11 cellular contexts compared by ENCODE assay signal in genomic region chr17:64150237-64151015, GRCh38. TPM values are rescaled to one million over a fixed set of nuclear protein-coding genes. Genes with fewer than 3 reads are reported as not detected.
DNase-seq lines count a peak whose midpoint lies in the region; ATAC-seq and TF ChIP-seq lines count a peak whose summit lies in the region.
"Had no signal": no experiment of that assay in that cellular context is flagged by ENCODE, and none has a peak within 500 bp of the region (broad histone marks: within the 10 kb centered on the region; RNA-seq: fewer than 3 reads in every experiment).

No MANE protein-coding gene starts in this region.

- H3K4me3 ChIP-seq in ACC112 (ENCODE audit: low read depth, low read length) (no peak overlapping the region), GM23248 (no peak overlapping the region), ascending aorta (no peak overlapping the region), mucosa of descending colon (no peak overlapping the region)

- peaks cover 30% of the 10 kb centered on the region for H3K4me1 Mint-ChIP-seq in type B pancreatic cell (ENCODE audit: unreplicated experiment)

- H4K20me1 ChIP-seq in GM23248 (ENCODE audit: insufficient read depth), result no peaks in the 10 kb centered on the region

- peaks cover 23% of the 10 kb centered on the region for H3K4me1 ChIP-seq in ACC112 (ENCODE audit: control insufficient read depth, insufficient read depth, low read length, unreplicated experiment)
- peaks cover 11% of the 10 kb centered on the region for H3K4me1 ChIP-seq in GM23248 (ENCODE audit: insufficient read depth)
- peaks cover 3 to 32% of the 10 kb centered on the region in 2 donors for H3K4me1 ChIP-seq in ascending aorta
- no peaks in the 10 kb centered on the region for H3K4me1 ChIP-seq in mucosa of descending colon (ENCODE audit: low read depth)

- peaks cover 57% of the 10 kb centered on the region for H3F3A ChIP-seq in GM23248 (ENCODE audit: insufficient read depth)

- WGBS in GM23248 (ENCODE audit: low coverage in 1 of 2, low lambda C conversion rate in 2 of 2, missing lambda C conversion rate in 2 of 2), 2 experiments, result 66 to 72% methylated on average over 5 of the region's 5 CpGs

- no peaks in the 10 kb centered on the region for H3K9me2 ChIP-seq in GM23248 (ENCODE audit: insufficient read depth)

- H3K27ac ChIP-seq in ACC112 (ENCODE audit: low read depth, low read length) (peak overlapping the region; percentile 24; the same call in 1 of the 2 replicates), GM23248 (peak overlapping the region; percentile 45), ascending aorta (peak overlapping the region; percentile 20 to 65)
- H3K27ac ChIP-seq: epithelial cell of prostate had no signal

- H2AFZ ChIP-seq in ACC112 (ENCODE audit: low read length, unreplicated experiment), result no peak overlapping the region
- H2AFZ ChIP-seq in GM23248, result no peak overlapping the region

- H3K9me3 ChIP-seq in GM23248 (ENCODE audit: low read depth), result no peaks in the 10 kb centered on the region
- no peaks in the 10 kb centered on the region for H3K9me3 ChIP-seq in ascending aorta
- no peaks in the 10 kb centered on the region for H3K9me3 ChIP-seq in mucosa of descending colon

- H3K27me3 ChIP-seq in ACC112 (ENCODE audit: insufficient read depth, low read length) (no peaks in the 10 kb centered on the region), GM23248 (replicated peaks; ENCODE audit: insufficient read depth) (no peaks in the 10 kb centered on the region), ascending aorta (no peaks in the 10 kb centered on the region)

- H3K27ac Mint-ChIP-seq in type B pancreatic cell, result no peak overlapping the region
- H3K27ac Mint-ChIP-seq: progenitor cell of endocrine pancreas had no signal

- intact Hi-C loops in ascending aorta (cut with DNase I) (no loop called here), mucosa of descending colon (cut with DNase I, micrococcal nuclease) (no loop called here)

- H3K79me2 ChIP-seq in ACC112 (ENCODE audit: control insufficient read depth, insufficient read depth, low read length, unreplicated experiment) (peaks cover 10% of the 10 kb centered on the region), GM23248 (ENCODE audit: insufficient read depth) (peaks cover 9% of the 10 kb centered on the region)

- no peak overlapping the region for H3K4me2 ChIP-seq in GM23248 (ENCODE audit: unreplicated experiment)

- H3K9ac ChIP-seq in GM23248, result no peak overlapping the region

- no peaks in the 10 kb centered on the region for H3K9me3 Mint-ChIP-seq in type B pancreatic cell

- no peaks in the 10 kb centered on the region for H3K27me3 Mint-ChIP-seq in type B pancreatic cell
- H3K27me3 Mint-ChIP-seq: progenitor cell of endocrine pancreas had no signal

- H3K4me3 Mint-ChIP-seq in type B pancreatic cell, result no peak overlapping the region

- ATAC-seq in mucosa of descending colon, result peak; percentile 41

- TF ChIP-seq CTCF in ascending aorta (IDR thresholded peaks at IDR 0.05) (no peak), mucosa of descending colon (IDR thresholded peaks at IDR 0.05) (no peak), type B pancreatic cell (conservative IDR thresholded peaks at IDR 0.05) (no peak)

- peaks cover 22% of the 10 kb centered on the region for H3K36me3 Mint-ChIP-seq in type B pancreatic cell

- in situ Hi-C loops in GM23248 (cut with MboI), result no loop called here

- DNase-seq in GM23248, result peak; percentile 73
- DNase-seq in ascending aorta (ENCODE audit: low spot score in 2 of 2), result peak in 1 of 2 donors; percentile 61
- DNase-seq in mucosa of descending colon, result peak in 1 of 3 donors; percentile 64
- no peak for DNase-seq in stimulated activated CD8-positive, alpha-beta memory T cell treated with anti-CD3 and anti-CD28 coated beads, Interleukin-4, amount 100 ng/mL, for 48 hours
- DNase-seq in T1000 (lab: John Stamatoyannopoulos, UW), result no peak
- DNase-seq in type B pancreatic cell (ENCODE audit: extremely low spot score, unreplicated experiment), result no peak
- DNase-seq in NCI-H2196 (lab: John Stamatoyannopoulos, UW; ENCODE audit: unreplicated experiment), result no peak
- DNase-seq: activated CD4-positive, alpha-beta T cell treated with anti-CD3 and anti-CD28 coated beads for 4 hours had no signal

- H3K36me3 ChIP-seq in ACC112 (ENCODE audit: insufficient read depth, low read length), result peaks cover 5% of the 10 kb centered on the region; the same call in 1 of the 2 replicates
- H3K36me3 ChIP-seq in GM23248 (ENCODE audit: low read depth), result 0 out of 2 replicates have a peak, but pooled peaks cover 7% of the 10 kb centered on the region
- peaks cover 0 to 9% of the 10 kb centered on the region in 2 donors for H3K36me3 ChIP-seq in ascending aorta
- no peaks in the 10 kb centered on the region for H3K36me3 ChIP-seq in mucosa of descending colon (ENCODE audit: low read depth)

RNA-seq across cellular contexts. Expression of gene ERN1, which starts 20.5 kb away (rescaled TPM):
- 5.7 and 5.8 TPM in 2 replicates for total RNA-seq in GM23248 (2014; rRNA removed; shearing (Covaris generic))
- 9.9 and 13.7 TPM in 2 replicates for polyA plus RNA-seq in GM23248 (2016; fragmentation: Nextera tagmentation; extraction: Ambion mirVana)
- total RNA-seq in ascending aorta (26.5 TPM), mucosa of descending colon (10 to 100 TPM; 18.4 to 27.1 (median 21.7) TPM), type B pancreatic cell (ENCODE audit: low replicate concordance) (12.1 and 13.9 TPM in 2 replicates)
